Comparison of ENCODE assay signal across 8 cellular contexts in genomic region chr9:107980984-107981383, GRCh38.
"Had no signal": no experiment of that assay in that cellular context is flagged by ENCODE, and none has a peak within 500 bp of the region (broad histone marks: within the 10 kb centered on the region; RNA-seq: fewer than 3 reads in every experiment).

No MANE protein-coding gene starts in this region.

- H3K4me3 ChIP-seq: GM23338, HAP-1 had no signal

- H2AFZ ChIP-seq: GM23338 had no signal

- H3K27ac ChIP-seq: HL-60 had no signal

- DNase-seq: H7, HFFc6, KG1 had no signal

- H3K36me3 Mint-ChIP-seq: IgD-negative memory B cell had no signal

- H3K4me2 ChIP-seq: GM23338 had no signal

- H3K36me3 ChIP-seq: HAP-1 had no signal

- H3K9me3 ChIP-seq: HAP-1 had no signal

- ATAC-seq: GM23338, HCT116 had no signal

- H3K4me1 ChIP-seq: HAP-1 had no signal

- H3K9me3 Mint-ChIP-seq: GM23338, HFFc6, IgD-negative memory B cell had no signal

- H3K27ac Mint-ChIP-seq: GM23338, HFFc6, IgD-negative memory B cell had no signal

- H3K4me3 Mint-ChIP-seq: GM23338, HFFc6, IgD-negative memory B cell had no signal
